Comparison of ENCODE assay signal across 16 cellular contexts in genomic region chr19:40724848-40725247, GRCh38. TPM values are rescaled to one million over a fixed set of nuclear protein-coding genes. Genes with fewer than 3 reads are reported as not detected.
DNase-seq lines count a peak whose midpoint lies in the region; ATAC-seq and TF ChIP-seq lines count a peak whose summit lies in the region.
"Had no signal": no experiment of that assay in that cellular context is flagged by ENCODE, and none has a peak within 500 bp of the region (broad histone marks: within the 10 kb centered on the region; RNA-seq: fewer than 3 reads in every experiment).

No MANE protein-coding gene starts in this region.

- TF ChIP-seq POLR2A in tibial nerve (IDR thresholded peaks at IDR 0.05) = no peak

- peaks cover 11% of the 10 kb centered on the region for H3K79me2 ChIP-seq in GM23338 (replicated peaks; ENCODE audit: insufficient read depth)

- H3F3A ChIP-seq in GM23338 (replicated peaks; ENCODE audit: low read depth) = no peaks in the 10 kb centered on the region

- WGBS in tibial nerve, 2 donors = 74 to 84% methylated on average over 3 of the region's 3 CpGs

- TF ChIP-seq EP300 in tibial nerve (IDR thresholded peaks at IDR 0.05) = no peak

- H3K27ac Mint-ChIP-seq in T-helper 17 cell (peak overlapping the region; percentile 14), GM23338 (no peak overlapping the region)
- H3K27ac Mint-ChIP-seq: CD8-positive, alpha-beta T cell had no signal

- peaks cover 20% of the 10 kb centered on the region for H3K4me1 Mint-ChIP-seq in activated T-cell treated with anti-CD3 and anti-CD28 coated beads, Interleukin-2, amount 50 U/mL, for 4 hours (ENCODE audit: low read depth)
- H3K4me1 Mint-ChIP-seq in T-helper 17 cell (peaks cover 29% of the 10 kb centered on the region), GM23338 (peaks cover 8% of the 10 kb centered on the region)

- no peak overlapping the region for H2AFZ ChIP-seq in GM23338
- H2AFZ ChIP-seq: GM23248 had no signal

- H3K27me3 ChIP-seq in adipocyte (replicated peaks; ENCODE audit: control insufficient read depth, insufficient read depth, low read length) (no peaks in the 10 kb centered on the region), tibial nerve (no peaks in the 10 kb centered on the region), GM23338 (ENCODE audit: insufficient read depth) (no peaks in the 10 kb centered on the region)
- H3K27me3 ChIP-seq: BE2C had no signal

- no peak overlapping the region for H3K4me2 ChIP-seq in GM23338

- H3K36me3 Mint-ChIP-seq in activated T-cell treated with anti-CD3 and anti-CD28 coated beads, Interleukin-2, amount 50 U/mL, for 4 hours (ENCODE audit: insufficient read depth) = peaks cover 14% of the 10 kb centered on the region
- H3K36me3 Mint-ChIP-seq in T-helper 17 cell (ENCODE audit: low read depth) (no peaks in the 10 kb centered on the region), GM23338 (ENCODE audit: low read depth) (peaks cover 39% of the 10 kb centered on the region)

- TF ChIP-seq CTCF in tibial nerve (IDR thresholded peaks at IDR 0.05) (no peak), GM23338 (conservative IDR thresholded peaks at IDR 0.05; ENCODE audit: low read depth in 2 of 2) (no peak)

- H3K4me1 ChIP-seq in adipocyte (ENCODE audit: control insufficient read depth, insufficient read depth, low read length) = peaks cover 41% of the 10 kb centered on the region
- H3K4me1 ChIP-seq in tibial nerve = peaks cover 0 to 59% (median 39%) of the 10 kb centered on the region in 4 donors
- no peaks in the 10 kb centered on the region for H3K4me1 ChIP-seq in GM23338 (ENCODE audit: insufficient read depth)
- H3K4me1 ChIP-seq: BE2C had no signal

- H3K4me3 Mint-ChIP-seq in activated T-cell treated with anti-CD3 and anti-CD28 coated beads, Interleukin-2, amount 50 U/mL, for 4 hours = no peak overlapping the region
- H3K4me3 Mint-ChIP-seq in T-helper 17 cell = no peak overlapping the region
- no peak overlapping the region for H3K4me3 Mint-ChIP-seq in GM23338
- H3K4me3 Mint-ChIP-seq: CD8-positive, alpha-beta T cell had no signal

- DNase-seq in activated T-cell treated with anti-CD3 and anti-CD28 coated beads, Interleukin-2, amount 50 U/mL, for 4 hours = no peak
- DNase-seq in activated T-cell treated with anti-CD3 and anti-CD28 coated beads, Interleukin-2, amount 50 U/mL, for 1 hour = no peak
- no peak for DNase-seq in T-helper 17 cell
- no peak for DNase-seq in adipocyte (ENCODE audit: low read depth)
- DNase-seq in tibial nerve (ENCODE audit: low spot score in 2 of 2) = no peak
- DNase-seq in GM23338 (ENCODE audit: low spot score) = no peak
- no peak for DNase-seq in cerebellar cortex (ENCODE audit: low spot score)
- DNase-seq: BE2C; CD8-positive, alpha-beta T cell; GM23248; IMR-90; Kasumi-1; NCI-H187 treated with DMSO at 0.1 percent for 48 hours; NCI-H2171; NCI-H510A had no signal

- H3K9me3 ChIP-seq in T-helper 17 cell (ENCODE audit: control insufficient read depth, low read length, poor library complexity, severe bottlenecking) = no peaks in the 10 kb centered on the region
- H3K9me3 ChIP-seq in adipocyte (ENCODE audit: control insufficient read depth, low read length) = no peaks in the 10 kb centered on the region
- peaks cover 0 to 3% (median 0%) of the 10 kb centered on the region in 4 donors for H3K9me3 ChIP-seq in tibial nerve
- H3K9me3 ChIP-seq: BE2C had no signal

- no peaks in the 10 kb centered on the region for H3K27me3 Mint-ChIP-seq in activated T-cell treated with anti-CD3 and anti-CD28 coated beads, Interleukin-2, amount 50 U/mL, for 4 hours (ENCODE audit: low read depth)
- H3K27me3 Mint-ChIP-seq in T-helper 17 cell = no peaks in the 10 kb centered on the region
- peaks cover 2% of the 10 kb centered on the region for H3K27me3 Mint-ChIP-seq in GM23338 (ENCODE audit: insufficient read depth, low read depth, poor library complexity)

- H3K27ac ChIP-seq in tibial nerve = peak overlapping the region in 3 of 4 donors; percentile 3 to 77 (median 52)
- no peak overlapping the region for H3K27ac ChIP-seq in GM23338 (ENCODE audit: low read depth)
- H3K27ac ChIP-seq: GM23248 had no signal

- H3K9me3 Mint-ChIP-seq in activated T-cell treated with anti-CD3 and anti-CD28 coated beads, Interleukin-2, amount 50 U/mL, for 4 hours = no peaks in the 10 kb centered on the region
- no peaks in the 10 kb centered on the region for H3K9me3 Mint-ChIP-seq in GM23338
- H3K9me3 Mint-ChIP-seq: CD8-positive, alpha-beta T cell had no signal

- H3K9me2 ChIP-seq in GM23338 (ENCODE audit: insufficient read depth) = no peaks in the 10 kb centered on the region

- ATAC-seq in activated T-cell treated with anti-CD3 and anti-CD28 coated beads, Interleukin-2, amount 50 U/mL, for 4 hours = peak; percentile 76 to 83
- ATAC-seq in T-helper 17 cell (no peak), GM23338 (no peak)
- ATAC-seq: CD8-positive, alpha-beta T cell; Panc1 had no signal

- peaks cover 6% of the 10 kb centered on the region; the same call in 1 of the 2 replicates for H4K20me1 ChIP-seq in GM23338 (replicated peaks; ENCODE audit: insufficient read depth)

- H3K4me3 ChIP-seq in adipocyte (ENCODE audit: low read length) (no peak overlapping the region), tibial nerve (no peak overlapping the region), GM23338 (no peak overlapping the region)
- H3K4me3 ChIP-seq: GM23248 had no signal

- peaks cover 65% of the 10 kb centered on the region for H3K36me3 ChIP-seq in adipocyte (ENCODE audit: control insufficient read depth, insufficient read depth, low read length, severe bottlenecking)
- H3K36me3 ChIP-seq in tibial nerve = peaks cover 3 to 73% (median 37%) of the 10 kb centered on the region in 3 donors
- 0 out of 2 replicates have a peak, but pooled peaks cover 8% of the 10 kb centered on the region for H3K36me3 ChIP-seq in GM23338 (ENCODE audit: insufficient read depth)
- H3K36me3 ChIP-seq: BE2C had no signal

- peak overlapping the region; percentile 45 for H3K9ac ChIP-seq in adipocyte (ENCODE audit: low read length)
- H3K9ac ChIP-seq: GM23248 had no signal

TF ChIP-seq in GM23338, 12 proteins besides CTCF, POLR2A, EP300 and RAD21 (continues in another document):
- TF ChIP-seq EZH2phosphoT487 (IDR thresholded peaks at IDR 0.05; ENCODE audit: unreplicated experiment) (no peak), ETS1 (IDR thresholded peaks at IDR 0.05) (no peak), JUNB (IDR thresholded peaks at IDR 0.05; ENCODE audit: unreplicated experiment) (no peak), POLR2AphosphoS5 (IDR thresholded peaks at IDR 0.05; ENCODE audit: low read depth) (no peak)

RNA-seq across cellular contexts. Expression of gene ITPKC, which starts 7.9 kb away (rescaled TPM):
- 1 to 10 TPM; 6.9 to 8.2 (median 8.2) TPM for total RNA-seq in activated T-cell treated with anti-CD3 and anti-CD28 coated beads, Interleukin-2, amount 50 U/mL, for 4 hours
- total RNA-seq in T-helper 17 cell (1 to 10 TPM; 6.5 to 8.3 TPM), tibial nerve (100 to 1,000 TPM in 1 of 4 donors, 10 to 100 TPM in 3; 72.0 to 114 (median 90.9) TPM)
- 9.8 and 12.6 TPM in 2 replicates for total RNA-seq in GM23338 (2014; rRNA removed; shearing (Covaris generic))
- 5.3 and 5.4 TPM in 2 replicates for polyA plus RNA-seq in GM23338 (2016; fragmentation: Nextera tagmentation; extraction: Ambion mirVana)

RNA-seq across cellular contexts. Expression of gene COQ8B, which starts 8.2 kb away (rescaled TPM):
- 10 to 100 TPM; 18.7 to 21.3 (median 18.9) TPM for total RNA-seq in activated T-cell treated with anti-CD3 and anti-CD28 coated beads, Interleukin-2, amount 50 U/mL, for 4 hours
- total RNA-seq in T-helper 17 cell (10 to 100 TPM; 25.1 to 35.6 TPM), tibial nerve (10 to 100 TPM; 71.0 to 88.6 (median 84.3) TPM)
- total RNA-seq in GM23338 (2014; rRNA removed; shearing (Covaris generic)) = 42.6 and 59.6 TPM in 2 replicates
- 13.4 and 13.9 TPM in 2 replicates for polyA plus RNA-seq in GM23338 (2016; fragmentation: Nextera tagmentation; extraction: Ambion mirVana)

RNA-seq across cellular contexts. Expression of gene ACTMAP, which starts 25.4 kb away (rescaled TPM):
- total RNA-seq in activated T-cell treated with anti-CD3 and anti-CD28 coated beads, Interleukin-2, amount 50 U/mL, for 4 hours = 10 to 100 TPM in 1 of 3 donors, 1 to 10 TPM in 2; 7.4 to 11.4 (median 7.7) TPM
- total RNA-seq in T-helper 17 cell (1 to 10 TPM; 6.7 to 7.8 TPM), tibial nerve (1 to 10 TPM; 2.5 to 7.1 (median 4.3) TPM)
- 10.3 and 14.9 TPM in 2 replicates for total RNA-seq in GM23338 (2014; rRNA removed; shearing (Covaris generic))
- polyA plus RNA-seq in GM23338 (2016; fragmentation: Nextera tagmentation; extraction: Ambion mirVana) = 16.7 and 17.9 TPM in 2 replicates

RNA-seq across cellular contexts. Expression of gene SNRPA, which starts 26.2 kb away (rescaled TPM):
- 100 to 1,000 TPM; 213 to 234 (median 219) TPM for total RNA-seq in activated T-cell treated with anti-CD3 and anti-CD28 coated beads, Interleukin-2, amount 50 U/mL, for 4 hours
- total RNA-seq in T-helper 17 cell (10 to 100 TPM; 67.3 to 81.8 TPM), tibial nerve (10 to 100 TPM; 52.8 to 92.7 (median 70.9) TPM)
- 239 and 295 TPM in 2 replicates for total RNA-seq in GM23338 (2014; rRNA removed; shearing (Covaris generic))
- polyA plus RNA-seq in GM23338 (2016; fragmentation: Nextera tagmentation; extraction: Ambion mirVana) = 321 and 326 TPM in 2 replicates

RNA-seq across cellular contexts. Expression of gene NUMBL, which starts 34.4 kb away (rescaled TPM):
- 10 to 100 TPM; 13.8 to 17.1 (median 16.7) TPM for total RNA-seq in activated T-cell treated with anti-CD3 and anti-CD28 coated beads, Interleukin-2, amount 50 U/mL, for 4 hours
- total RNA-seq in T-helper 17 cell = 1 to 10 TPM; 5.7 to 7.5 TPM
- 100 to 1,000 TPM; 203 to 284 (median 251) TPM for total RNA-seq in tibial nerve
- total RNA-seq in GM23338 (2014; rRNA removed; shearing (Covaris generic)) = 21.6 and 28.5 TPM in 2 replicates
- polyA plus RNA-seq in GM23338 (2016; fragmentation: Nextera tagmentation; extraction: Ambion mirVana) = 8.5 and 9.6 TPM in 2 replicates

Comparison
In these comparisons a context has a peak if more than half of its experiments do, and no peak if none do; other contexts are left out.
1. ATAC-seq: peak in activated T-cell treated with anti-CD3 and anti-CD28 coated beads, Interleukin-2, amount 50 U/mL, for 4 hours (2 of 2); none in T-helper 17 cell (single experiment) and GM23338 (single experiment).